In the genomic region with DNA sequence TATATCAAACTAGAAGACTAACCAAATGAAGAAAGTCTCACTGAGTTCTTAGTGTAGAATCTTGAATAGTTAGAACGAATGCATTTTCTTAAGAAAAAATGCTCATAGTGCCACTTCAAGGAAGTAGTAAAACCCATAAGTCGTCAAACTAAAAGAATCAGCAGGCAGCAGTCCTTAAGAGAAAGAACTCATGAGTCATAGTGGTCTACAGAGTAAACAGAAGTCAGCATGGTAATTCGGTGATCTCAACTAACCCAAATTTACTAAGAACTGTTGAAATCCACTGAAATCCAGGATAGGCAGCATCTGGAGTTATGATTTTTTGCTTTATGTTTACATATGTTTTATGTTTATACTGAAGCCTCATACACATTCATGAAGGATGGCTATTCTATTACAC, we compare ENCODE assay signal across 17 cellular contexts.
DNase-seq lines count a peak whose midpoint lies in the region; ATAC-seq and TF ChIP-seq lines count a peak whose summit lies in the region.
"Had no signal": no experiment of that assay in that cellular context is flagged by ENCODE, and none has a peak within 500 bp of the region (broad histone marks: within the 10 kb centered on the region; RNA-seq: fewer than 3 reads in every experiment).

No MANE protein-coding gene starts in this region.

- no peaks in the 10 kb centered on the region for H3F3A ChIP-seq in PC-3 (ENCODE audit: low read length, unreplicated experiment)

- DNase-seq in A172 (ENCODE audit: low spot score) (peak; percentile 10), HCEC 1CT (peak; percentile 13), PC-3 (peak; percentile 44), fibroblast of mammary gland (ENCODE audit: low read depth) (peak; percentile 18), NCI-H2029 (lab: John Stamatoyannopoulos, UW) (no peak)
- DNase-seq in CD8-positive, alpha-beta memory T cell = no peak
- DNase-seq: 8988T, C1 segment of cervical spinal cord, DMS153, NCI-H1105 treated with DMSO at 0.1 percent for 48 hours, NCI-H187, NCI-H2171, NCI-H446 treated with DMSO at 0.1 percent for 48 hours, NCI-H774, SIG-M5 had no signal

- ATAC-seq in PC-3 (peak; percentile 24; the same call in 1 of the 2 replicates), GM18498 (IDR thresholded peaks at IDR 0.05; ENCODE audit: unreplicated experiment) (no peak), GM21515 (IDR thresholded peaks at IDR 0.05; ENCODE audit: unreplicated experiment) (no peak)

- H3K36me3 Mint-ChIP-seq in CD8-positive, alpha-beta memory T cell = no peaks in the 10 kb centered on the region

- H3K4me3 Mint-ChIP-seq in CD8-positive, alpha-beta memory T cell = no peak overlapping the region

- H3K9ac ChIP-seq in PC-3 (ENCODE audit: low read length) = no peak overlapping the region

- intact Hi-C loops in PC-3 (cut with micrococcal nuclease) = no loop called here

- TF ChIP-seq CTCF in PC-3 (conservative IDR thresholded peaks at IDR 0.05; ENCODE audit: low read depth, low read length) (no peak), fibroblast of mammary gland (conservative IDR thresholded peaks at IDR 0.05; ENCODE audit: control insufficient read depth, insufficient read depth, low read depth, low read length) (no peak)

- no peaks in the 10 kb centered on the region for H3K4me1 ChIP-seq in PC-3 (ENCODE audit: insufficient read depth, low read length)
- no peaks in the 10 kb centered on the region for H3K4me1 ChIP-seq in CD8-positive, alpha-beta memory T cell (ENCODE audit: insufficient read depth, low read length)

- no peaks in the 10 kb centered on the region for H3K4me1 Mint-ChIP-seq in CD8-positive, alpha-beta memory T cell

- H3K27ac Mint-ChIP-seq in CD8-positive, alpha-beta memory T cell = no peak overlapping the region

- H3K79me2 ChIP-seq in PC-3 (ENCODE audit: low read length) = no peaks in the 10 kb centered on the region

- H3K4me3 ChIP-seq in PC-3 (ENCODE audit: low read length) = no peak overlapping the region
- H3K4me3 ChIP-seq in fibroblast of mammary gland (ENCODE audit: control insufficient read depth, low read depth, low read length) = no peak overlapping the region
- H3K4me3 ChIP-seq in CD8-positive, alpha-beta memory T cell (ENCODE audit: low read length) = no peak overlapping the region

- H3K27me3 ChIP-seq in PC-3 (ENCODE audit: low read length) = no peaks in the 10 kb centered on the region
- no peaks in the 10 kb centered on the region for H3K27me3 ChIP-seq in CD8-positive, alpha-beta memory T cell (ENCODE audit: insufficient read depth, low read length, poor library complexity, severe bottlenecking)

- no peaks in the 10 kb centered on the region for H3K36me3 ChIP-seq in PC-3 (ENCODE audit: low read depth, low read length)
- H3K36me3 ChIP-seq in CD8-positive, alpha-beta memory T cell (ENCODE audit: insufficient read depth, low read length) = no peaks in the 10 kb centered on the region

- H3K27ac ChIP-seq in PC-3 (ENCODE audit: low read length) = no peak overlapping the region
- no peak overlapping the region for H3K27ac ChIP-seq in CD8-positive, alpha-beta memory T cell (ENCODE audit: low read depth, low read length)

- H3K27me3 Mint-ChIP-seq in CD8-positive, alpha-beta memory T cell = no peaks in the 10 kb centered on the region

- no peak overlapping the region for H2AFZ ChIP-seq in PC-3 (ENCODE audit: low read length)

- peaks cover 0 to 8% (median 2%) of the 10 kb centered on the region in 5 donors for H3K9me3 Mint-ChIP-seq in CD8-positive, alpha-beta memory T cell

- H3K9me2 ChIP-seq in PC-3 (replicated peaks; ENCODE audit: low read length) = no peaks in the 10 kb centered on the region

- POLR2A ChIA-PET in PC-3 (lab: Charles Lee; ENCODE audit: unreplicated experiment) = no interaction called here
- POLR2A ChIA-PET in CD8-positive, alpha-beta memory T cell (lab: Charles Lee) = no interaction called here

- no peaks in the 10 kb centered on the region for H3K9me3 ChIP-seq in PC-3 (ENCODE audit: low read length)
- no peaks in the 10 kb centered on the region for H3K9me3 ChIP-seq in CD8-positive, alpha-beta memory T cell (ENCODE audit: low read length)

- CTCF ChIA-PET in PC-3 (lab: Charles Lee) = no interaction called here
- CTCF ChIA-PET in CD8-positive, alpha-beta memory T cell (lab: Charles Lee) = no interaction called here

- no TSS peak for BruUV-seq in PC-3 (replicated peaks; lab: Mats Ljungman, UMichigan)

- H3K4me2 ChIP-seq in PC-3 (ENCODE audit: low read length) = no peak overlapping the region

- no peaks in the 10 kb centered on the region for H4K20me1 ChIP-seq in PC-3 (ENCODE audit: low read length)

Comparison
In these comparisons a context has a peak if more than half of its experiments do, and no peak if none do; other contexts are left out.
1. DNase-seq: peak in A172 (single experiment), HCEC 1CT (single experiment), PC-3 (single experiment) and fibroblast of mammary gland (single experiment); none in NCI-H2029 (single experiment) and CD8-positive, alpha-beta memory T cell (0 of 5).